Comparison of ENCODE assay signal across 21 cellular contexts in genomic region chr9:114213566-114213965, GRCh38. TPM values are rescaled to one million over a fixed set of nuclear protein-coding genes. Genes with fewer than 3 reads are reported as not detected.
DNase-seq lines count a peak whose midpoint lies in the region; ATAC-seq, FAIRE-seq and TF ChIP-seq lines count a peak whose summit lies in the region.
"Had no signal": no experiment of that assay in that cellular context is flagged by ENCODE, and none has a peak within 500 bp of the region (broad histone marks: within the 10 kb centered on the region; RNA-seq: fewer than 3 reads in every experiment).

No MANE protein-coding gene starts in this region.

- dilution Hi-C loops in endothelial cell of umbilical vein (cut with MboI; ENCODE audit: extremely low pct_ligation_motif_present, low sequenced_read_pairs): no loop called here

- no peak overlapping the region for H3K4me3 ChIP-seq in left ventricle myocardium inferior
- no peak overlapping the region for H3K4me3 ChIP-seq in right cardiac atrium (ENCODE audit: low read length)
- no peak overlapping the region for H3K4me3 ChIP-seq in endothelial cell of umbilical vein (replicated peaks in 1 of 3; ENCODE audit: insufficient read depth in 1 of 3, low read depth in 1 of 3, low read length in 3 of 3)
- H3K4me3 ChIP-seq in psoas muscle: no peak overlapping the region
- H3K4me3 ChIP-seq in aorta (ENCODE audit: low read length in 2 of 2): no peak overlapping the region
- H3K4me3 ChIP-seq: SJSA1 had no signal

- POLR2A ChIA-PET in endothelial cell of umbilical vein (lab: Charles Lee): no interaction called here

- TF ChIP-seq POLR2A in endothelial cell of umbilical vein (IDR thresholded peaks at IDR 0.05; ENCODE audit: low read depth, low read length): no peak

- H3K79me2 ChIP-seq in endothelial cell of umbilical vein (ENCODE audit: control insufficient read depth, insufficient read depth, low read length): no peaks in the 10 kb centered on the region

- intact Hi-C loops in left ventricle myocardium inferior (cut with micrococcal nuclease): no loop called here
- intact Hi-C loops in right cardiac atrium (cut with DNase I): no loop called here
- intact Hi-C loops in endothelial cell of umbilical vein (cut with micrococcal nuclease): no loop called here
- intact Hi-C loops in psoas muscle (cut with DNase I): no loop called here
- intact Hi-C loops in aorta (cut with DNase I): loop anchor here in 1 of 2 donors (2.0 to 5.0 kb wide), 2 partner anchors 25 to 36 kb away; no protein-coding TSS in a partner anchor

- CTCF ChIA-PET in endothelial cell of umbilical vein (lab: Charles Lee): interaction anchor here (0.9 to 2.3 kb wide), 5 partner anchors 25 to 131 kb away, joined by 5 to 12 read pairs (median 6); partner anchors contain the start of gene COL27A1

- H3K27ac ChIP-seq in left ventricle myocardium inferior (replicated peaks): peak overlapping the region; percentile 29
- no peak overlapping the region for H3K27ac ChIP-seq in right cardiac atrium (ENCODE audit: low read length)
- H3K27ac ChIP-seq in endothelial cell of umbilical vein (ENCODE audit: insufficient read depth, low read depth, low read length): peak overlapping the region; percentile 25
- H3K27ac ChIP-seq in psoas muscle: peak overlapping the region; percentile 19
- H3K27ac ChIP-seq in aorta (ENCODE audit: low read depth in 1 of 2, low read length in 2 of 2): peak overlapping the region; percentile 78 to 90
- H3K27ac ChIP-seq: 22Rv1, SJSA1 had no signal

- no peak overlapping the region for H2AFZ ChIP-seq in endothelial cell of umbilical vein (ENCODE audit: low read depth, low read length)

- no peaks in the 10 kb centered on the region for H3K36me3 ChIP-seq in left ventricle myocardium inferior
- peaks cover 0 to 15% of the 10 kb centered on the region in 2 experiments for H3K36me3 ChIP-seq in endothelial cell of umbilical vein (ENCODE audit: control insufficient read depth in 2 of 2, extremely low read depth in 1 of 2, insufficient read depth in 2 of 2, low read length in 2 of 2)
- H3K36me3 ChIP-seq in psoas muscle (ENCODE audit: insufficient read depth in 1 of 2, low read depth in 1 of 2): no peaks in the 10 kb centered on the region
- no peaks in the 10 kb centered on the region for H3K36me3 ChIP-seq in aorta (ENCODE audit: control insufficient read depth in 1 of 2, insufficient read depth in 2 of 2, low read length in 1 of 2)

- TF ChIP-seq CTCF in left ventricle myocardium inferior (IDR thresholded peaks at IDR 0.05; ENCODE audit: borderline replicate concordance) (no peak), endothelial cell of umbilical vein (IDR thresholded peaks at IDR 0.05; ENCODE audit: extremely low read depth in 1 of 2, insufficient read depth in 1 of 2, low read depth in 1 of 2, low read length in 2 of 2) (no peak), psoas muscle (IDR thresholded peaks at IDR 0.05) (no peak)

- BruUV-seq in endothelial cell of umbilical vein (replicated peaks; lab: Mats Ljungman, UMichigan): no TSS peak

- no peaks in the 10 kb centered on the region for H4K20me1 ChIP-seq in endothelial cell of umbilical vein (replicated peaks; ENCODE audit: control insufficient read depth, extremely low read depth, insufficient read depth, low read length)

- H3K4me2 ChIP-seq in endothelial cell of umbilical vein (ENCODE audit: insufficient read depth, low read length): no peak overlapping the region

- H3K27me3 ChIP-seq in left ventricle myocardium inferior (ENCODE audit: low read depth): no peaks in the 10 kb centered on the region
- H3K27me3 ChIP-seq in right cardiac atrium (ENCODE audit: control insufficient read depth, insufficient read depth): no peaks in the 10 kb centered on the region
- no peaks in the 10 kb centered on the region for H3K27me3 ChIP-seq in endothelial cell of umbilical vein (ENCODE audit: control insufficient read depth in 2 of 2, insufficient read depth in 2 of 2, low read length in 2 of 2)
- H3K27me3 ChIP-seq in psoas muscle (ENCODE audit: insufficient read depth in 3 of 3, low read length in 2 of 3): no peaks in the 10 kb centered on the region
- no peaks in the 10 kb centered on the region for H3K27me3 ChIP-seq in aorta (ENCODE audit: control insufficient read depth in 1 of 2, insufficient read depth in 2 of 2, low read length in 1 of 2)
- H3K27me3 ChIP-seq: SJSA1 had no signal

- no peaks in the 10 kb centered on the region for H3K9me1 ChIP-seq in endothelial cell of umbilical vein (replicated peaks; ENCODE audit: control insufficient read depth, extremely low read depth, insufficient read depth, low read length)

- H3K9ac ChIP-seq in endothelial cell of umbilical vein (replicated peaks; ENCODE audit: extremely low read depth, insufficient read depth, low read length): no peak overlapping the region

- H3K9me3 ChIP-seq in left ventricle myocardium inferior (replicated peaks) (no peaks in the 10 kb centered on the region), right cardiac atrium (ENCODE audit: control insufficient read depth, low read length) (no peaks in the 10 kb centered on the region), endothelial cell of umbilical vein (replicated peaks; ENCODE audit: control insufficient read depth, insufficient read depth, low read length) (no peaks in the 10 kb centered on the region), psoas muscle (no peaks in the 10 kb centered on the region), aorta (ENCODE audit: control insufficient read depth, low read length) (no peaks in the 10 kb centered on the region)
- H3K9me3 ChIP-seq: SJSA1 had no signal

- no peak for FAIRE-seq in endothelial cell of umbilical vein (lab: Jason Lieb, UNC)

- ATAC-seq in right cardiac atrium: no peak
- ATAC-seq in psoas muscle: no peak
- no peak for ATAC-seq in aorta (ENCODE audit: low FRiP score)
- ATAC-seq in HG02885 (IDR thresholded peaks at IDR 0.05; ENCODE audit: poor library complexity, unreplicated experiment): no peak
- no peak for ATAC-seq in GM18861 (IDR thresholded peaks at IDR 0.05; ENCODE audit: unreplicated experiment)
- ATAC-seq: PC-3 had no signal

- peaks cover 67% of the 10 kb centered on the region for H3K4me1 ChIP-seq in left ventricle myocardium inferior
- peaks cover 16% of the 10 kb centered on the region for H3K4me1 ChIP-seq in right cardiac atrium (ENCODE audit: control insufficient read depth, insufficient read depth, low read length)
- H3K4me1 ChIP-seq in endothelial cell of umbilical vein (ENCODE audit: control insufficient read depth, extremely low read depth, insufficient read depth, low read length): peaks cover 4% of the 10 kb centered on the region
- peaks cover 37% of the 10 kb centered on the region for H3K4me1 ChIP-seq in psoas muscle
- peaks cover 7 to 13% of the 10 kb centered on the region in 2 donors for H3K4me1 ChIP-seq in aorta (ENCODE audit: control insufficient read depth in 1 of 2, insufficient read depth in 2 of 2, low read length in 2 of 2)

- DNase-seq in left ventricle myocardium inferior (no peak), right cardiac atrium (no peak), endothelial cell of umbilical vein (ENCODE audit: low read depth, low spot score) (no peak), psoas muscle (peak in 1 of 2 donors; percentile 1), aorta (no peak), cortex of kidney (lab: John Stamatoyannopoulos, UW) (no peak)
- DNase-seq: GOT3; HCEC 1CT; Kasumi-1; MV-4-11; NCI-H1105; NCI-H1436 treated with DMSO at 0.1 percent for 48 hours; NCI-H187 treated with DMSO at 0.1 percent for 48 hours; NCI-H526; NCI-H82; NK-92 treated with Interleukin-12 subunit alpha and Interleukin-12 subunit beta, amount 100 ng/mL, for 24 hours; PC-3 had no signal

- 95% methylated on average over 6 of the region's 6 CpGs for WGBS in right cardiac atrium
- 94 to 100% (median 96%) methylated on average over 6 of the region's 6 CpGs for WGBS in psoas muscle, 3 donors
- WGBS in aorta, 2 donors: 82 to 85% methylated on average over 6 of the region's 6 CpGs

TF ChIP-seq in endothelial cell of umbilical vein, 7 proteins besides CTCF, POLR2A, EP300 and RAD21:
- TF ChIP-seq EZH2 (IDR thresholded peaks at IDR 0.05; ENCODE audit: borderline replicate concordance, low read depth, low read length, severe bottlenecking) (no peak), MYC (IDR thresholded peaks at IDR 0.05; ENCODE audit: low read depth, low read length) (no peak), FOS (IDR thresholded peaks at IDR 0.05; ENCODE audit: borderline replicate concordance, insufficient read depth, low read length) (no peak), POLR2AphosphoS5 (IDR thresholded peaks at IDR 0.05; ENCODE audit: insufficient read depth, low read depth, low read length) (no peak), GATA2 (IDR thresholded peaks at IDR 0.05; ENCODE audit: insufficient read depth, insufficient read length, low read depth, low read length) (no peak), JUN (IDR thresholded peaks at IDR 0.05; ENCODE audit: borderline replicate concordance, insufficient read depth, insufficient read length, low read depth) (no peak)
- TF ChIP-seq, protein P1, sequence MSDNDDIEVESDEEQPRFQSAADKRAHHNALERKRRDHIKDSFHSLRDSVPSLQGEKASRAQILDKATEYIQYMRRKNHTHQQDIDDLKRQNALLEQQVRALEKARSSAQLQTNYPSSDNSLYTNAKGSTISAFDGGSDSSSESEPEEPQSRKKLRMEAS (IDR thresholded peaks at IDR 0.05; ENCODE audit: insufficient read depth, insufficient read length): no peak

RNA-seq across cellular contexts. Expression of gene COL27A1, which starts 58.2 kb away (rescaled TPM):
- total RNA-seq in left ventricle myocardium inferior: 6.4 TPM
- 1 to 10 TPM; 2.6 to 8.4 (median 7.1) TPM for total RNA-seq in right cardiac atrium
- 10.3 TPM for polyA plus RNA-seq in right cardiac atrium
- total RNA-seq in endothelial cell of umbilical vein: 48.6 and 49.1 TPM in 2 replicates
- polyA plus RNA-seq in endothelial cell of umbilical vein: 14.7 and 14.9 TPM in 2 replicates
- 5.1 and 7.1 TPM in 2 replicates for polyA plus RNA-seq in endothelial cell of umbilical vein (2011; cell fraction: cytosol; rRNA removed)
- polyA plus RNA-seq in endothelial cell of umbilical vein (2011; cell fraction: nucleus; rRNA removed): 147 and 157 TPM in 2 replicates
- 30.8 and 37.0 TPM in 2 replicates for polyA plus RNA-seq in endothelial cell of umbilical vein (2012)
- 17.6 and 18.7 TPM in 2 replicates for polyA minus RNA-seq in endothelial cell of umbilical vein
- polyA minus RNA-seq in endothelial cell of umbilical vein (2011; cell fraction: cytosol; rRNA and poly(A)+ RNA removed): 1.4 TPM
- 54.5 and 60.8 TPM in 2 replicates for polyA minus RNA-seq in endothelial cell of umbilical vein (2011; cell fraction: nucleus; rRNA and poly(A)+ RNA removed)
- 1 to 10 TPM; 3.9 to 8.5 (median 4.7) TPM for total RNA-seq in psoas muscle
- polyA plus RNA-seq in psoas muscle: 1 to 10 TPM; 1.1 to 2.1 (median 1.8) TPM
- 10 to 100 TPM; 36.9 to 54.3 TPM for total RNA-seq in aorta
- 10 to 100 TPM in 1 of 2 donors, 1 to 10 TPM in 1; 1.9 to 59.4 TPM for polyA plus RNA-seq in aorta
